1 cellular context compared by ENCODE assay signal in the genomic region with DNA sequence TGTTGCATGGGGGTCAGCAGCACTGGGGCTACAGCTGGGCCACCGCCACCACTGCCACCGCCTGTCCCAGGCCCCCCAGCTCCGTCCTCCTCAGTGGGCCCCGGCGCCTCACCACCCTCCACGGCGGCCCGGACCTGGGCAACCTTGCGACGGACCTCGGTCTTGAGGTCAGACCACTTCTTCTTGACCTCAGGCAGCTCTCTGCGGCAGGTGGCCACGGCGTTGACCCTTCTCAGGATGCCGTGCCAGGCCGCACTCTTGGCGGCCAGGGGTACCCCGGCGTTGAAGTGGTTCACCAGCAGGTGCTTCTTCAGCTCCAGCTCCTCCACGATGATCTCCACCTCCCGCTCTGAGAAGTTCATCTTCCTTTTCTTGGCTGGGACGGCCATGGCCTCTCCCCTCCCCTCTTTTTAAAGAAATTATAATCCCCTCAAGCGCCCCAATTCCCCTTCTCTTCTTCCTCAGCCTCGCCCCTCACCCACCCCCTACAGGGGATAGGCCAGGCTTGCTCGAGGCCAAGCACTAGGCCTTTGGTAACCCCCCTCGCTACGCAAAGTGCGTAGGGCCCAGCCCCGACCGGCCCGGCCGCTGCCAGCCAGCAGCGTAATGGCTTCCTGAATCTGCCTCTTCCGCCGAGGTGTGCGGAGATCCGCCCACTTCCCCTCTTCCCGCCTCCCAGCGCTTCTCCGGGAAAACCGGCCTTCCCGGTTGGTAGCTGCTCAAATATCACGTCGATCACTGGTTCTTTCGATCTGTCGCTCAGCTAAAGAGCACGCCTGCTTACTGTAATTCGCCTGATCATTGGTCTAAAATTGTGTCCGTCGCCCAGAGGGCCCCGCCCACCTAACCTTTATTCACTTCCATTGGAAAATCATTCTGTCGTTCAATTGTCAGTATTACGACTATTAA.
TF ChIP-seq lines count a peak whose summit lies in the region.

Gene NAIF1 (minus strand): TSS at position 608 of the 909 bp plus-strand sequence. CDS start 219 bp downstream, at position 389.

TF ChIP-seq in GM12878, 131 proteins besides CTCF, POLR2A, EP300 and RAD21 (continued from another document and continues in another):
- TF ChIP-seq, protein P1, sequence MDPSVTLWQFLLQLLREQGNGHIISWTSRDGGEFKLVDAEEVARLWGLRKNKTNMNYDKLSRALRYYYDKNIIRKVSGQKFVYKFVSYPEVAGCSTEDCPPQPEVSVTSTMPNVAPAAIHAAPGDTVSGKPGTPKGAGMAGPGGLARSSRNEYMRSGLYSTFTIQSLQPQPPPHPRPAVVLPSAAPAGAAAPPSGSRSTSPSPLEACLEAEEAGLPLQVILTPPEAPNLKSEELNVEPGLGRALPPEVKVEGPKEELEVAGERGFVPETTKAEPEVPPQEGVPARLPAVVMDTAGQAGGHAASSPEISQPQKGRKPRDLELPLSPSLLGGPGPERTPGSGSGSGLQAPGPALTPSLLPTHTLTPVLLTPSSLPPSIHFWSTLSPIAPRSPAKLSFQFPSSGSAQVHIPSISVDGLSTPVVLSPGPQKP (IDR thresholded peaks at IDR 0.05; ENCODE audit: low read depth, low read length) = peak; percentile 46; the same call in 1 of the 2 replicates
- TF ChIP-seq PAX5 (IDR thresholded peaks at IDR 0.05; ENCODE audit: borderline replicate concordance, low read depth, low read length) (no peak), EGR1 (IDR thresholded peaks at IDR 0.05; ENCODE audit: borderline replicate concordance in 1 of 2, low read depth in 2 of 2, low read length in 2 of 2) (peak in 1 of 2 experiments; percentile 78; a peak in 1 of 3 replicates), NR2F1 (conservative IDR thresholded peaks at IDR 0.05) (0 out of 2 replicates have a peak, but pooled peaks have one; percentile 38), BCL3 (IDR thresholded peaks at IDR 0.05; ENCODE audit: borderline replicate concordance, insufficient read depth, low read depth, low read length, poor library complexity, severe bottlenecking) (no peak), CBFB (IDR thresholded peaks at IDR 0.05; ENCODE audit: low read depth) (no peak), NRF1 (conservative IDR thresholded peaks at IDR 0.05; ENCODE audit: low read depth, low read length) (0 out of 2 replicates have a peak, but pooled peaks have one; percentile 1), JUND (IDR thresholded peaks at IDR 0.05; ENCODE audit: low read depth, low read length) (no peak), ZNF217 (IDR thresholded peaks at IDR 0.05) (no peak; the same call in 1 of the 2 replicates), SUZ12 (IDR thresholded peaks at IDR 0.05; ENCODE audit: unreplicated experiment) (no peak), PAX8 (IDR thresholded peaks at IDR 0.05) (no peak), ESRRA (IDR thresholded peaks at IDR 0.05; ENCODE audit: low read length) (peak; percentile 56; the same call in 1 of the 2 replicates), CUX1 (IDR thresholded peaks at IDR 0.05; ENCODE audit: insufficient replicate concordance, low read depth, low read length) (peak; percentile 0), KLF5 (IDR thresholded peaks at IDR 0.05; ENCODE audit: partially characterized antibody) (peak; percentile 98), MYC (IDR thresholded peaks at IDR 0.05; ENCODE audit: insufficient read depth, insufficient read length, insufficient replicate concordance, low read length, severe bottlenecking) (no peak), HDGF (IDR thresholded peaks at IDR 0.05) (peak; percentile 98), TAF1 (IDR thresholded peaks at IDR 0.05; ENCODE audit: borderline replicate concordance, low read depth, low read length) (peak; percentile 28; the same call in 1 of the 2 replicates), TCF7 (IDR thresholded peaks at IDR 0.05; ENCODE audit: borderline replicate concordance) (no peak), CEBPB (IDR thresholded peaks at IDR 0.05; ENCODE audit: borderline replicate concordance in 1 of 2, low read depth in 2 of 2, low read length in 2 of 2) (no peak), WRNIP1 (IDR thresholded peaks at IDR 0.05; ENCODE audit: borderline replicate concordance, low read depth, low read length) (no peak), IRF4 (IDR thresholded peaks at IDR 0.05; ENCODE audit: low read depth, low read length) (no peak), KDM1A (IDR thresholded peaks at IDR 0.05; ENCODE audit: borderline replicate concordance) (no peak), IKZF1 (conservative IDR thresholded peaks at IDR 0.05) (0 out of 2 replicates have a peak, but pooled peaks have one; percentile 5), USF1 (IDR thresholded peaks at IDR 0.05; ENCODE audit: borderline replicate concordance, extremely low read length, insufficient read depth, low read depth, low read length) (no peak), POLR2AphosphoS5 (IDR thresholded peaks at IDR 0.05; ENCODE audit: low read length) (peak; percentile 46; the same call in 1 of the 2 replicates), FOXM1 (IDR thresholded peaks at IDR 0.05; ENCODE audit: low read depth, low read length) (no peak), SUPT20H (IDR thresholded peaks at IDR 0.05; ENCODE audit: borderline replicate concordance, control insufficient read depth, low read depth, low read length) (no peak), RB1 (IDR thresholded peaks at IDR 0.05; ENCODE audit: borderline replicate concordance) (no peak), PBX3 (IDR thresholded peaks at IDR 0.05; ENCODE audit: insufficient replicate concordance, low read depth, low read length) (peak; percentile 100), MTA3 (IDR thresholded peaks at IDR 0.05; ENCODE audit: borderline replicate concordance, low read length) (no peak), SMAD1 (IDR thresholded peaks at IDR 0.05; ENCODE audit: low read depth, partially characterized antibody) (peak; percentile 37), HCFC1 (IDR thresholded peaks at IDR 0.05; ENCODE audit: low read length) (peak; percentile 41; the same call in 1 of the 2 replicates), ASH2L (IDR thresholded peaks at IDR 0.05; ENCODE audit: borderline replicate concordance, low read depth) (no peak), SIN3A (IDR thresholded peaks at IDR 0.05; ENCODE audit: low read depth, low read length) (peak; percentile 53; the same call in 1 of the 2 replicates), POU2F2 (IDR thresholded peaks at IDR 0.05; ENCODE audit: borderline replicate concordance, low read depth, low read length) (peak; percentile 63; the same call in 1 of the 3 replicates), POLR2AphosphoS2 (IDR thresholded peaks at IDR 0.05; ENCODE audit: low read depth, low read length) (0 out of 2 replicates have a peak, but pooled peaks have one; percentile 13)
- TF ChIP-seq, protein P2, sequence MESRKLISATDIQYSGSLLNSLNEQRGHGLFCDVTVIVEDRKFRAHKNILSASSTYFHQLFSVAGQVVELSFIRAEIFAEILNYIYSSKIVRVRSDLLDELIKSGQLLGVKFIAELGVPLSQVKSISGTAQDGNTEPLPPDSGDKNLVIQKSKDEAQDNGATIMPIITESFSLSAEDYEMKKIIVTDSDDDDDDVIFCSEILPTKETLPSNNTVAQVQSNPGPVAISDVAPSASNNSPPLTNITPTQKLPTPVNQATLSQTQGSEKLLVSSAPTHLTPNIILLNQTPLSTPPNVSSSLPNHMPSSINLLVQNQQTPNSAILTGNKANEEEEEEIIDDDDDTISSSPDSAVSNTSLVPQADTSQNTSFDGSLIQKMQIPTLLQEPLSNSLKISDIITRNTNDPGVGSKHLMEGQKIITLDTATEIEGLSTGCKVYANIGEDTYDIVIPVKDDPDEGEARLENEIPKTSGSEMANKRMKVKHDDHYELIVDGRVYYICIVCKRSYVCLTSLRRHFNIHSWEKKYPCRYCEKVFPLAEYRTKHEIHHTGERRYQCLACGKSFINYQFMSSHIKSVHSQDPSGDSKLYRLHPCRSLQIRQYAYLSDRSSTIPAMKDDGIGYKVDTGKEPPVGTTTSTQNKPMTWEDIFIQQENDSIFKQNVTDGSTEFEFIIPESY (IDR thresholded peaks at IDR 0.05) = no peak; the same call in 1 of the 2 replicates
- TF ChIP-seq, protein P3, sequence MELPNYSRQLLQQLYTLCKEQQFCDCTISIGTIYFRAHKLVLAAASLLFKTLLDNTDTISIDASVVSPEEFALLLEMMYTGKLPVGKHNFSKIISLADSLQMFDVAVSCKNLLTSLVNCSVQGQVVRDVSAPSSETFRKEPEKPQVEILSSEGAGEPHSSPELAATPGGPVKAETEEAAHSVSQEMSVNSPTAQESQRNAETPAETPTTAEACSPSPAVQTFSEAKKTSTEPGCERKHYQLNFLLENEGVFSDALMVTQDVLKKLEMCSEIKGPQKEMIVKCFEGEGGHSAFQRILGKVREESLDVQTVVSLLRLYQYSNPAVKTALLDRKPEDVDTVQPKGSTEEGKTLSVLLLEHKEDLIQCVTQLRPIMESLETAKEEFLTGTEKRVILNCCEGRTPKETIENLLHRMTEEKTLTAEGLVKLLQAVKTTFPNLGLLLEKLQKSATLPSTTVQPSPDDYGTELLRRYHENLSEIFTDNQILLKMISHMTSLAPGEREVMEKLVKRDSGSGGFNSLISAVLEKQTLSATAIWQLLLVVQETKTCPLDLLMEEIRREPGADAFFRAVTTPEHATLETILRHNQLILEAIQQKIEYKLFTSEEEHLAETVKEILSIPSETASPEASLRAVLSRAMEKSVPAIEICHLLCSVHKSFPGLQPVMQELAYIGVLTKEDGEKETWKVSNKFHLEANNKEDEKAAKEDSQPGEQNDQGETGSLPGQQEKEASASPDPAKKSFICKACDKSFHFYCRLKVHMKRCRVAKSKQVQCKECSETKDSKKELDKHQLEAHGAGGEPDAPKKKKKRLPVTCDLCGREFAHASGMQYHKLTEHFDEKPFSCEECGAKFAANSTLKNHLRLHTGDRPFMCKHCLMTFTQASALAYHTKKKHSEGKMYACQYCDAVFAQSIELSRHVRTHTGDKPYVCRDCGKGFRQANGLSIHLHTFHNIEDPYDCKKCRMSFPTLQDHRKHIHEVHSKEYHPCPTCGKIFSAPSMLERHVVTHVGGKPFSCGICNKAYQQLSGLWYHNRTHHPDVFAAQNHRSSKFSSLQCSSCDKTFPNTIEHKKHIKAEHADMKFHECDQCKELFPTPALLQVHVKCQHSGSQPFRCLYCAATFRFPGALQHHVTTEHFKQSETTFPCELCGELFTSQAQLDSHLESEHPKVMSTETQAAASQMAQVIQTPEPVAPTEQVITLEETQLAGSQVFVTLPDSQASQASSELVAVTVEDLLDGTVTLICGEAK (IDR thresholded peaks at IDR 0.05; ENCODE audit: borderline replicate concordance) = peak; percentile 89
- TF ChIP-seq, protein P4, sequence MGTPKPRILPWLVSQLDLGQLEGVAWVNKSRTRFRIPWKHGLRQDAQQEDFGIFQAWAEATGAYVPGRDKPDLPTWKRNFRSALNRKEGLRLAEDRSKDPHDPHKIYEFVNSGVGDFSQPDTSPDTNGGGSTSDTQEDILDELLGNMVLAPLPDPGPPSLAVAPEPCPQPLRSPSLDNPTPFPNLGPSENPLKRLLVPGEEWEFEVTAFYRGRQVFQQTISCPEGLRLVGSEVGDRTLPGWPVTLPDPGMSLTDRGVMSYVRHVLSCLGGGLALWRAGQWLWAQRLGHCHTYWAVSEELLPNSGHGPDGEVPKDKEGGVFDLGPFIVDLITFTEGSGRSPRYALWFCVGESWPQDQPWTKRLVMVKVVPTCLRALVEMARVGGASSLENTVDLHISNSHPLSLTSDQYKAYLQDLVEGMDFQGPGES (IDR thresholded peaks at IDR 0.05) = peak; percentile 99
